14 cellular contexts compared by ENCODE assay signal in genomic region chr1:1345860-1346500, GRCh38. TPM values are rescaled to one million over a fixed set of nuclear protein-coding genes. Genes with fewer than 3 reads are reported as not detected.
A peak's percentile ranks its signal among the peaks of the same experiment; 100 is the strongest.
DNase-seq lines count a peak whose midpoint lies in the region; ATAC-seq and TF ChIP-seq lines count a peak whose summit lies in the region.
"Had no signal": no experiment of that assay in that cellular context is flagged by ENCODE, and none has a peak within 500 bp of the region (broad histone marks: within the 10 kb centered on the region; RNA-seq: fewer than 3 reads in every experiment).

No MANE protein-coding gene starts in this region.

- H3K9me3 Mint-ChIP-seq in Calu3 (ENCODE audit: low read depth, unreplicated experiment): no peaks in the 10 kb centered on the region
- H3K9me3 Mint-ChIP-seq in type B pancreatic cell: no peaks in the 10 kb centered on the region
- H3K9me3 Mint-ChIP-seq: memory B cell had no signal

- in situ Hi-C loops in brain microvascular endothelial cell (cut with HindIII; ENCODE audit: low pct_ligation_motif_present, low sequenced_read_pairs): no loop called here

- 29 to 44% (median 31%) methylated on average over 9 to 12 of the region's 12 CpGs for WGBS in psoas muscle, 3 donors

- H3K9me3 ChIP-seq in RWPE2 (ENCODE audit: severe bottlenecking) (no peaks in the 10 kb centered on the region), psoas muscle (no peaks in the 10 kb centered on the region)

- H3K27ac ChIP-seq in RWPE2 (ENCODE audit: poor library complexity, severe bottlenecking): peak overlapping the region; percentile 98
- peak overlapping the region; percentile 46 for H3K27ac ChIP-seq in foreskin keratinocyte
- peak overlapping the region; percentile 97 for H3K27ac ChIP-seq in psoas muscle
- H3K27ac ChIP-seq in brain microvascular endothelial cell: no peak overlapping the region
- H3K27ac ChIP-seq: cardiac muscle cell, KMS-11 had no signal

- H3K27me3 ChIP-seq in RWPE2 (ENCODE audit: insufficient read depth, poor library complexity, severe bottlenecking): no peaks in the 10 kb centered on the region
- H3K27me3 ChIP-seq in foreskin keratinocyte: no peaks in the 10 kb centered on the region
- no peaks in the 10 kb centered on the region for H3K27me3 ChIP-seq in psoas muscle (ENCODE audit: insufficient read depth in 3 of 3, low read length in 2 of 3)
- no peaks in the 10 kb centered on the region for H3K27me3 ChIP-seq in brain microvascular endothelial cell (replicated peaks)
- H3K27me3 ChIP-seq: cardiac muscle cell had no signal

- H3K4me3 ChIP-seq in RWPE2 (ENCODE audit: severe bottlenecking): no peak overlapping the region
- peak overlapping the region; percentile 73 for H3K4me3 ChIP-seq in psoas muscle
- no peak overlapping the region for H3K4me3 ChIP-seq in brain microvascular endothelial cell (ENCODE audit: low read depth, low read length)
- H3K4me3 ChIP-seq: cardiac muscle cell had no signal

- peaks cover 24% of the 10 kb centered on the region for H3K4me1 Mint-ChIP-seq in Calu3 (ENCODE audit: low read depth, unreplicated experiment)
- H3K4me1 Mint-ChIP-seq in type B pancreatic cell (ENCODE audit: unreplicated experiment): peaks cover 11% of the 10 kb centered on the region

- no peak for TF ChIP-seq CTCF in Calu3 (IDR thresholded peaks at IDR 0.05; ENCODE audit: unreplicated experiment)
- no peak for TF ChIP-seq CTCF in RWPE2 (IDR thresholded peaks at IDR 0.05; ENCODE audit: poor library complexity, severe bottlenecking)
- no peak for TF ChIP-seq CTCF in foreskin keratinocyte (conservative IDR thresholded peaks at IDR 0.05)
- no peak for TF ChIP-seq CTCF in psoas muscle (IDR thresholded peaks at IDR 0.05)
- no peak for TF ChIP-seq CTCF in brain microvascular endothelial cell (IDR thresholded peaks at IDR 0.05; ENCODE audit: low read depth, low read length, missing control alignments)
- TF ChIP-seq CTCF in type B pancreatic cell (conservative IDR thresholded peaks at IDR 0.05): no peak

- H3K4me3 Mint-ChIP-seq in Calu3 (ENCODE audit: low read depth, unreplicated experiment) (peak overlapping the region; percentile 80), type B pancreatic cell (no peak overlapping the region)
- H3K4me3 Mint-ChIP-seq: memory B cell had no signal

- H3K27ac Mint-ChIP-seq in Calu3 (ENCODE audit: unreplicated experiment) (peak overlapping the region; percentile 79), type B pancreatic cell (no peak overlapping the region)
- H3K27ac Mint-ChIP-seq: activated naive CD4-positive, alpha-beta T cell treated with anti-CD3 and anti-CD28 coated beads, Interleukin-2, amount 10 ng/mL, durations not matched to agents 7 days and 5 days; memory B cell had no signal

- H3K27me3 Mint-ChIP-seq in Calu3 (ENCODE audit: unreplicated experiment) (no peaks in the 10 kb centered on the region), type B pancreatic cell (no peaks in the 10 kb centered on the region)
- H3K27me3 Mint-ChIP-seq: activated naive CD4-positive, alpha-beta T cell treated with anti-CD3 and anti-CD28 coated beads, Interleukin-2, amount 10 ng/mL, durations not matched to agents 7 days and 5 days; memory B cell had no signal

- no TSS peak for BruUV-seq in Calu3 (replicated peaks; lab: Mats Ljungman, UMichigan)

- H3K4me1 ChIP-seq in RWPE2 (ENCODE audit: insufficient read depth, poor library complexity, severe bottlenecking): peaks cover 26% of the 10 kb centered on the region
- H3K4me1 ChIP-seq in foreskin keratinocyte: peaks cover 16% of the 10 kb centered on the region
- peaks cover 53% of the 10 kb centered on the region for H3K4me1 ChIP-seq in psoas muscle

- intact Hi-C loops in Calu3 (cut with micrococcal nuclease; ENCODE audit: unreplicated experiment): no loop called here
- intact Hi-C loops in psoas muscle (cut with DNase I): loop anchor here in 1 of 2 donors (5.0 kb wide), 1 partner anchor 39 kb away; the partner anchor contains the start of genes ACAP3 and PUSL1

- ATAC-seq in RWPE2 (ENCODE audit: low read depth) (no peak), foreskin keratinocyte (no peak), psoas muscle (no peak)

- CTCF ChIA-PET in Calu3 (lab: Charles Lee): interaction anchor here (0.6 kb wide), 1 partner anchor 29 kb away, joined by 3 read pairs; the partner anchor contains the start of gene AURKAIP1

- H3K36me3 ChIP-seq in RWPE2 (ENCODE audit: low read depth) (peaks cover 8% of the 10 kb centered on the region), psoas muscle (ENCODE audit: insufficient read depth in 1 of 2, low read depth in 1 of 2) (peaks cover 4 to 9% of the 10 kb centered on the region in 2 donors), brain microvascular endothelial cell (replicated peaks) (peaks cover 8% of the 10 kb centered on the region)
- H3K36me3 ChIP-seq: cardiac muscle cell had no signal

- DNase-seq in Calu3 (no peak), RWPE2 (ENCODE audit: low spot score) (no peak), foreskin keratinocyte (no peak), psoas muscle (no peak), brain microvascular endothelial cell (no peak), AG20443 (ENCODE audit: low spot score) (no peak), SW480 (ENCODE audit: low spot score) (no peak), type B pancreatic cell (ENCODE audit: extremely low spot score, unreplicated experiment) (no peak)
- DNase-seq: activated CD8-positive, alpha-beta memory T cell treated with anti-CD3 and anti-CD28 coated beads for 24 hours; activated naive CD4-positive, alpha-beta T cell treated with anti-CD3 and anti-CD28 coated beads, Interleukin-2, amount 10 ng/mL, durations not matched to agents 7 days and 5 days; NCI-H187 had no signal

- peaks cover 52% of the 10 kb centered on the region for H3K36me3 Mint-ChIP-seq in Calu3 (ENCODE audit: insufficient read depth, unreplicated experiment)
- peaks cover 4% of the 10 kb centered on the region for H3K36me3 Mint-ChIP-seq in type B pancreatic cell

RNA-seq across cellular contexts. Expression of gene DVL1, which starts 3.2 kb away (rescaled TPM):
- total RNA-seq in Calu3 (2022) (83.9 and 90.9 TPM in 2 replicates), foreskin keratinocyte (113 and 128 TPM in 2 replicates), psoas muscle (100 to 1,000 TPM; 162 to 215 (median 210) TPM), type B pancreatic cell (ENCODE audit: low replicate concordance) (62.8 and 63.5 TPM in 2 replicates)
- polyA plus RNA-seq in foreskin keratinocyte (79.0 and 92.8 TPM in 2 replicates), psoas muscle (100 to 1,000 TPM; 183 to 209 (median 206) TPM)

RNA-seq across cellular contexts. Expression of gene MXRA8, which starts 12.4 kb away (rescaled TPM):
- total RNA-seq in Calu3 (2022): not detected in 2 replicates
- total RNA-seq in foreskin keratinocyte: 0.32 and 0.37 TPM in 2 replicates
- polyA plus RNA-seq in foreskin keratinocyte: 0.36 and 0.42 TPM in 2 replicates
- 10 to 100 TPM in 3 of 4 donors, 1 to 10 TPM in 1; 7.2 to 24.3 (median 13.5) TPM for total RNA-seq in psoas muscle
- 10 to 100 TPM in 2 of 3 donors, 1 to 10 TPM in 1; 9.8 to 16.9 (median 10.1) TPM for polyA plus RNA-seq in psoas muscle
- total RNA-seq in type B pancreatic cell (ENCODE audit: low replicate concordance): 17.6 and 78.1 TPM in 2 replicates

RNA-seq across cellular contexts. Expression of gene TAS1R3, which starts 14.9 kb away (rescaled TPM):
- total RNA-seq in Calu3 (2022) (0.24 and 0.42 TPM in 2 replicates), foreskin keratinocyte (0.04 and 0.10 TPM in 2 replicates), psoas muscle (under 1 TPM in 3 of 4 donors, not detected in 1; 0.06 to 0.10 (median 0.06) TPM), type B pancreatic cell (ENCODE audit: low replicate concordance) (0.83 and 0.89 TPM in 2 replicates)
- polyA plus RNA-seq in foreskin keratinocyte (0.03 TPM in 2 replicates), psoas muscle (under 1 TPM; 0.08 to 0.25 (median 0.18) TPM)

RNA-seq across cellular contexts. Expression of gene CPTP, which starts 21.4 kb away (rescaled TPM):
- total RNA-seq in Calu3 (2022) (20.1 and 23.7 TPM in 2 replicates), foreskin keratinocyte (26.6 and 28.3 TPM in 2 replicates), psoas muscle (10 to 100 TPM; 18.2 to 39.5 (median 23.8) TPM), type B pancreatic cell (ENCODE audit: low replicate concordance) (24.2 and 28.5 TPM in 2 replicates)
- polyA plus RNA-seq in foreskin keratinocyte (33.7 and 35.8 TPM in 2 replicates), psoas muscle (10 to 100 TPM; 31.3 to 38.1 (median 33.4) TPM)

RNA-seq across cellular contexts. Expression of gene INTS11, which starts 21.5 kb away (rescaled TPM):
- total RNA-seq in Calu3 (2022) (110 and 117 TPM in 2 replicates), foreskin keratinocyte (84.0 and 85.9 TPM in 2 replicates), psoas muscle (10 to 100 TPM; 55.6 to 80.8 (median 64.0) TPM), type B pancreatic cell (ENCODE audit: low replicate concordance) (127 and 138 TPM in 2 replicates)
- polyA plus RNA-seq in foreskin keratinocyte (87.5 and 91.9 TPM in 2 replicates), psoas muscle (10 to 100 TPM; 71.2 to 72.7 (median 71.8) TPM)
